Comparison of ENCODE assay signal across 2 cellular contexts in genomic region chr3:61853912-61854311, GRCh38.
TF ChIP-seq lines count a peak whose summit lies in the region.

No MANE protein-coding gene starts in this region.

TF ChIP-seq in IMR-90, 13 proteins besides CTCF, POLR2A, EP300 and RAD21:
- TF ChIP-seq RFX5 (IDR thresholded peaks at IDR 0.05; ENCODE audit: low read depth, low read length) (no peak), CEBPB (IDR thresholded peaks at IDR 0.05; ENCODE audit: low read depth, low read length) (no peak), SMC3 (IDR thresholded peaks at IDR 0.05; ENCODE audit: low read depth, low read length) (no peak), USF2 (IDR thresholded peaks at IDR 0.05; ENCODE audit: low read depth, low read length) (no peak), FOS (IDR thresholded peaks at IDR 0.05; ENCODE audit: low read depth, low read length) (no peak), MXI1 (IDR thresholded peaks at IDR 0.05; ENCODE audit: borderline replicate concordance, low read depth, low read length) (no peak), ELK1 (IDR thresholded peaks at IDR 0.05; ENCODE audit: borderline replicate concordance, low read depth, low read length) (no peak), RCOR1 (IDR thresholded peaks at IDR 0.05; ENCODE audit: insufficient replicate concordance, low read length) (no peak), MAFK (IDR thresholded peaks at IDR 0.05; ENCODE audit: low read depth, low read length) (no peak), BHLHE40 (IDR thresholded peaks at IDR 0.05; ENCODE audit: low read depth, low read length) (no peak), CHD1 (IDR thresholded peaks at IDR 0.05; ENCODE audit: low read depth, low read length) (no peak), NFE2L2 (IDR thresholded peaks at IDR 0.05; ENCODE audit: low read depth, low read length) (no peak), MAZ (IDR thresholded peaks at IDR 0.05; ENCODE audit: borderline replicate concordance, low read depth, low read length) (no peak)
TF ChIP-seq in IMR-90: peak in this region for 0.

TF ChIP-seq in GM12878, 131 proteins besides CTCF, POLR2A, EP300 and RAD21:
- no peak for TF ChIP-seq ZBTB4 (CRISPR knock-in tag; IDR thresholded peaks at IDR 0.05)
- no peak for TF ChIP-seq PAX5 (IDR thresholded peaks at IDR 0.05; ENCODE audit: borderline replicate concordance, low read depth, low read length)
- TF ChIP-seq NFXL1 (IDR thresholded peaks at IDR 0.05; ENCODE audit: borderline replicate concordance), result no peak
- TF ChIP-seq STAT3 (IDR thresholded peaks at IDR 0.05; ENCODE audit: low read depth, low read length), result no peak
